In genomic region chr11:48081151-48082010, GRCh38 we compare ENCODE assay signal across 8 cellular contexts.
DNase-seq lines count a peak whose midpoint lies in the region; ATAC-seq, FAIRE-seq and TF ChIP-seq lines count a peak whose summit lies in the region.

No MANE protein-coding gene starts in this region.

- in situ Hi-C loops in ACHN (cut with HindIII; ENCODE audit: low pct_ligation_motif_present, low pct_unique_long_range_greater_than_20kb, low sequenced_read_pairs), result no loop called here
- in situ Hi-C loops in HepG2 (cut with HindIII; ENCODE audit: extremely low pct_ligation_motif_present, low pct_unique_long_range_greater_than_20kb), result no loop called here

- peak overlapping the region; percentile 60 to 64 for H3K27ac ChIP-seq in breast epithelium
- no peak overlapping the region for H3K27ac ChIP-seq in HepG2 (ENCODE audit: extremely low read length, insufficient read depth, low read length)

- no peak for FAIRE-seq in HepG2 (lab: Jason Lieb, UNC)

- no peaks in the 10 kb centered on the region for H4K20me1 ChIP-seq in HepG2 (ENCODE audit: insufficient read depth, low read length)

- BruUV-seq in HepG2 (replicated peaks; lab: Mats Ljungman, UMichigan), result no TSS peak

- H3K36me3 ChIP-seq in breast epithelium, result no peaks in the 10 kb centered on the region
- H3K36me3 ChIP-seq in HepG2 (replicated peaks in 1 of 2; ENCODE audit: control insufficient read depth in 1 of 2, insufficient read depth in 2 of 2, low read length in 2 of 2), result no peaks in the 10 kb centered on the region

- H3K9me3 ChIP-seq in breast epithelium (no peaks in the 10 kb centered on the region), HepG2 (ENCODE audit: low read length) (no peaks in the 10 kb centered on the region)

- H3K4me1 ChIP-seq in breast epithelium (peaks cover 0 to 2% of the 10 kb centered on the region in 2 donors), HepG2 (ENCODE audit: insufficient read depth, low read length) (peaks cover 27% of the 10 kb centered on the region)

- H3K27me3 ChIP-seq in breast epithelium, result no peaks in the 10 kb centered on the region
- H3K27me3 ChIP-seq in HepG2 (ENCODE audit: control insufficient read depth in 1 of 2, insufficient read depth in 2 of 2, low read length in 2 of 2), result no peaks in the 10 kb centered on the region

- TF ChIP-seq EP300 in HepG2 (IDR thresholded peaks at IDR 0.05; ENCODE audit: low read depth in 2 of 2, low read length in 2 of 2), result no peak
- TF ChIP-seq EP300 in HepG2 (CRISPR knock-in tag; IDR thresholded peaks at IDR 0.05; ENCODE audit: borderline replicate concordance), result no peak

- no peak overlapping the region for H2AFZ ChIP-seq in HepG2 (ENCODE audit: low read length)

- TF ChIP-seq POLR2A in NB4 (IDR thresholded peaks at IDR 0.05; ENCODE audit: extremely low read depth, insufficient read length), result no peak
- TF ChIP-seq POLR2A in breast epithelium (IDR thresholded peaks at IDR 0.05), result no peak
- no peak for TF ChIP-seq POLR2A in HepG2 (IDR thresholded peaks at IDR 0.05; ENCODE audit: insufficient read depth in 1 of 2, low read depth in 2 of 2, low read length in 2 of 2)

- DNase-seq in ACHN (peak; percentile 84), NB4 (ENCODE audit: low read depth) (peak; percentile 87), breast epithelium (ENCODE audit: low spot score in 2 of 2) (peak in 1 of 2 donors; percentile 36), HepG2 (ENCODE audit: low spot score) (no peak), superior temporal gyrus (ENCODE audit: extremely low spot score) (peak; percentile 68)
- DNase-seq in effector CD8-positive, alpha-beta T cell (lab: John Stamatoyannopoulos, UW), result no peak

- no peak overlapping the region for H3K4me2 ChIP-seq in HepG2 (ENCODE audit: low read depth, low read length)

- 22% methylated on average over 14 of the region's 19 CpGs for WGBS in HepG2 (ENCODE audit: low lambda C conversion rate)

- TF ChIP-seq CTCF in NB4 (IDR thresholded peaks at IDR 0.05; ENCODE audit: low read depth, low read length) (no peak), breast epithelium (IDR thresholded peaks at IDR 0.05) (no peak), HepG2 (CRISPR knock-in tag; IDR thresholded peaks at IDR 0.05) (no peak)

- no peaks in the 10 kb centered on the region for H3K79me2 ChIP-seq in HepG2 (ENCODE audit: insufficient read depth, low read length)

- CTCF ChIA-PET in HepG2 (lab: Yijun Ruan, JAX; ENCODE audit: low intra/inter-chr PET ratio, low total read pairs), result no interaction called here

- intact Hi-C loops in breast epithelium (cut with DNase I; ENCODE audit: low total_unique reads) (no loop called here), HepG2 (cut with micrococcal nuclease; ENCODE audit: unreplicated experiment) (no loop called here)

- H3K9ac ChIP-seq in HepG2 (ENCODE audit: insufficient read depth, low read depth, low read length), result no peak overlapping the region

- POLR2A ChIA-PET in HepG2 (lab: Yijun Ruan, JAX), result no interaction called here

- peak overlapping the region; percentile 34 for H3K4me3 ChIP-seq in NB4 (ENCODE audit: low read depth, low read length)
- peak overlapping the region in 1 of 3 donors; percentile 6 for H3K4me3 ChIP-seq in breast epithelium
- H3K4me3 ChIP-seq in HepG2 (replicated peaks in 1 of 3; ENCODE audit: insufficient read depth in 1 of 3, low read depth in 2 of 3, low read length in 3 of 3), result no peak overlapping the region

- TF ChIP-seq RAD21 in HepG2 (CRISPR knock-in tag; IDR thresholded peaks at IDR 0.05), result no peak

- ATAC-seq in HepG2 (peak; percentile 43), GM19455 (IDR thresholded peaks at IDR 0.05; ENCODE audit: unreplicated experiment) (no peak), GM19023 (IDR thresholded peaks at IDR 0.05; ENCODE audit: unreplicated experiment) (no peak)

TF ChIP-seq in HepG2, 621 proteins besides CTCF, POLR2A, EP300 and RAD21:
- no peak for TF ChIP-seq ZNF205 (CRISPR knock-in tag; IDR thresholded peaks at IDR 0.05)
- TF ChIP-seq ZNF629 (CRISPR knock-in tag; conservative IDR thresholded peaks at IDR 0.05), result peak; percentile 42
- TF ChIP-seq AKAP8 (CRISPR knock-in tag; IDR thresholded peaks at IDR 0.05), result no peak
- no peak for TF ChIP-seq AGO2 (optimal IDR thresholded peaks at IDR 0.05; ENCODE audit: low read depth, low read length)
- peak; percentile 73 for TF ChIP-seq ZNF652 (CRISPR knock-in tag; IDR thresholded peaks at IDR 0.05; ENCODE audit: borderline replicate concordance, low read depth)
- no peak for TF ChIP-seq ZNF674 (CRISPR knock-in tag; IDR thresholded peaks at IDR 0.05; ENCODE audit: low read depth)

Comparison
In these comparisons a context has a peak if more than half of its experiments do, and no peak if none do; other contexts are left out.
1. DNase-seq: peak in ACHN (single experiment), NB4 (single experiment) and superior temporal gyrus (single experiment); none in HepG2 (single experiment) and effector CD8-positive, alpha-beta T cell (single experiment).